ENCODE assay signal across 8 cellular contexts in the genomic region with DNA sequence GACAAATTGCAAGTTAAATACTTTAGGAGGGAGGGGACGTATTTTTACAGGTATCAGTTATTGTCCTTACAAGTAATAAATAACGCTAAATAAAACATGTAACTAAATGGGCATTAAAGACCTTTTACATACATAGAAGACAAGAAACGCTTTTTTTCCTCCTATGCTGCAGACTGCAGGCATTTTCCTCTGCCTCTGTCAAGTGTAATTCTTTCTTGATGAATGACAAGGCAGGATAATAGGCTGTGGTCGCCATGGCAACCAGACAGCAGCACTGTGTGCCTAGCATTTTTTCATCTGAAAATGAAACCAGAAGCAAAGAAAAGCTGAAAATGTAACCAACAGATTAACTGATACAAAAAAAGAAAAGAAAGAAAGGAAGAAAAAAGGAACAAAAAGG. TPM values are rescaled to one million over a fixed set of nuclear protein-coding genes. Genes with fewer than 3 reads are reported as not detected.
DNase-seq lines count a peak whose midpoint lies in the region; ATAC-seq, FAIRE-seq and TF ChIP-seq lines count a peak whose summit lies in the region.

No MANE protein-coding gene starts in this region.

- ATAC-seq in HG02884 (IDR thresholded peaks at IDR 0.05; ENCODE audit: unreplicated experiment) (no peak), GM21423 (IDR thresholded peaks at IDR 0.05; ENCODE audit: unreplicated experiment) (no peak)

- peak; percentile 15 for DNase-seq in ELF-1 (ENCODE audit: low read depth, low spot score)
- DNase-seq in NCI-H1417 treated with DMSO at 0.1 percent for 48 hours (lab: John Stamatoyannopoulos, UW), result peak; percentile 16
- peak; percentile 3 for DNase-seq in cerebellar cortex (ENCODE audit: low spot score)
- peak; percentile 88 for DNase-seq in medulla oblongata (ENCODE audit: extremely low spot score)
- DNase-seq in GM12891 (ENCODE audit: insufficient read length, low spot score), result no peak
- DNase-seq in activated T-cell treated with anti-CD3 and anti-CD28 coated beads, Interleukin-2, amount 50 U/mL, for 48 hours, result no peak

- FAIRE-seq in GM12891 (lab: Jason Lieb, UNC), result no peak

- TF ChIP-seq POLR2A in GM12891 (IDR thresholded peaks at IDR 0.05; ENCODE audit: low read depth, low read length), result no peak

TF ChIP-seq in GM12891, 5 proteins besides CTCF, POLR2A, EP300 and RAD21:
- TF ChIP-seq SPI1 (IDR thresholded peaks at IDR 0.05; ENCODE audit: low read depth, low read length), result no peak

RNA-seq across cellular contexts. Expression of a gene that starts 46.1 kb away (rescaled TPM):
- not detected for polyA plus RNA-seq in GM12891 (2012; ENCODE audit: low read depth, missing spikeins)

Comparison
In these comparisons a context has a peak if more than half of its experiments do, and no peak if none do; other contexts are left out.
1. DNase-seq: peak in ELF-1 (single experiment), NCI-H1417 treated with DMSO at 0.1 percent for 48 hours (single experiment), cerebellar cortex (single experiment) and medulla oblongata (single experiment); none in GM12891 (single experiment) and activated T-cell treated with anti-CD3 and anti-CD28 coated beads, Interleukin-2, amount 50 U/mL, for 48 hours (0 of 2).